Comparison of ENCODE assay signal across 23 cellular contexts in genomic region chr2:215952860-215953637, GRCh38.
"Had no signal": no experiment of that assay in that cellular context is flagged by ENCODE, and none has a peak within 500 bp of the region (broad histone marks: within the 10 kb centered on the region; RNA-seq: fewer than 3 reads in every experiment).

No MANE protein-coding gene starts in this region.

- H3K27me3 Mint-ChIP-seq: activated B cell treated with CpG ODN at 0.5 μM for 24 hours; activated CD4-positive, alpha-beta T cell treated with anti-CD3 and anti-CD28 coated beads, Interleukin-2, amount 10 ng/mL, durations not matched to agents 24 days and 14 days; activated naive CD8-positive, alpha-beta T cell; brain; T-helper 17 cell had no signal

- H3K9me3 Mint-ChIP-seq: activated B cell treated with CpG ODN at 0.5 μM for 24 hours; activated CD4-positive, alpha-beta T cell treated with anti-CD3 and anti-CD28 coated beads, Interleukin-2, amount 10 ng/mL, durations not matched to agents 24 days and 14 days; activated naive CD4-positive, alpha-beta T cell treated with anti-CD3 and anti-CD28 coated beads for 36 hours; activated T-cell treated with anti-CD3 and anti-CD28 coated beads, Interleukin-2, amount 50 U/mL, for 4 hours had no signal

- DNase-seq: activated B cell treated with CpG ODN at 0.5 μM for 24 hours; activated CD4-positive, alpha-beta T cell treated with anti-CD3 and anti-CD28 coated beads for 1 hour; activated CD4-positive, alpha-beta T cell treated with anti-CD3 and anti-CD28 coated beads, Interleukin-2, amount 10 ng/mL, durations not matched to agents 24 days and 14 days; activated CD4-positive, alpha-beta T cell treated with anti-CD3 and anti-CD28 coated beads, Interleukin-2, amount 50 U/mL, for 48 hours; activated CD8-positive, alpha-beta memory T cell treated with anti-CD3 and anti-CD28 coated beads for 24 hours; activated gamma-delta T cell; activated naive CD4-positive, alpha-beta T cell treated with anti-CD3 and anti-CD28 coated beads for 36 hours; activated T-cell treated with anti-CD3 and anti-CD28 coated beads, Interleukin-2, amount 50 U/mL, for 4 hours; amygdala; KG1; NCI-H1092; NCI-H1417; NCI-H1930; NCI-H2171; NCI-H510A treated with DMSO at 0.1 percent for 48 hours; NCI-H69; PC-3; SHP77 treated with DMSO at 0.1 percent for 48 hours; T-helper 17 cell; T1000 had no signal

- FAIRE-seq: astrocyte had no signal

- ATAC-seq: activated T-cell treated with anti-CD3 and anti-CD28 coated beads, Interleukin-2, amount 50 U/mL, for 4 hours; PC-3; T-helper 17 cell had no signal

- H3K4me3 Mint-ChIP-seq: activated B cell treated with CpG ODN at 0.5 μM for 24 hours; activated CD4-positive, alpha-beta T cell treated with anti-CD3 and anti-CD28 coated beads, Interleukin-2, amount 10 ng/mL, durations not matched to agents 24 days and 14 days; activated naive CD4-positive, alpha-beta T cell treated with anti-CD3 and anti-CD28 coated beads for 36 hours; activated naive CD8-positive, alpha-beta T cell; activated T-cell treated with anti-CD3 and anti-CD28 coated beads, Interleukin-2, amount 50 U/mL, for 4 hours; brain; T-helper 17 cell had no signal

- H3K27ac Mint-ChIP-seq: activated B cell treated with CpG ODN at 0.5 μM for 24 hours; activated CD4-positive, alpha-beta T cell treated with anti-CD3 and anti-CD28 coated beads, Interleukin-2, amount 10 ng/mL, durations not matched to agents 24 days and 14 days; activated naive CD4-positive, alpha-beta T cell treated with anti-CD3 and anti-CD28 coated beads for 36 hours; activated naive CD8-positive, alpha-beta T cell; brain; T-helper 17 cell had no signal

- H3K4me1 Mint-ChIP-seq: activated B cell treated with CpG ODN at 0.5 μM for 24 hours, brain had no signal
